In the genomic region with DNA sequence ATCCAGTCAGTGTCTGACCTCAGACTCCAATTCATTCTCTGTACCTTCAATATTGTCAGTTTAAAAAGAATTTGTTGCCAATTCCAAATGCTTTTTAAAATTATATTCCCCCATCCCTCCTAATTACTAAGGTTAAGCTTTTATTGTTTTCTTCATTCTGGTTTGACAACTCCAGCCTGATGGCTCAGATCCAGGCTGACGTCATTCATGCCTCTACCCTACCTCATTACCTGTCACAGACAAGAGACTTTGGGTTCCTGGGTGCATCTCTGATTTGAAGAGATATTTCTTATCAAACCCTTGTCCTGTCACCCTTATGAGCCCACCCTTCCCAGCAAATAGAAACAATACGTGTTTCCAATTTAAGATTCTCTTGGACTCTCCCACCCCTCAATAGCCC, we compare ENCODE assay signal across 18 cellular contexts.
"Had no signal": no experiment of that assay in that cellular context is flagged by ENCODE, and none has a peak within 500 bp of the region (broad histone marks: within the 10 kb centered on the region; RNA-seq: fewer than 3 reads in every experiment).

No MANE protein-coding gene starts in this region.

- H3K27me3 ChIP-seq: ovary, sigmoid colon, spleen, suprapubic skin, tibial artery, uterus had no signal

- H3K4me3 ChIP-seq: left ventricle myocardium inferior, lung, mucosa of descending colon, ovary, sigmoid colon, spleen, suprapubic skin, thoracic aorta, tibial artery, uterus had no signal

- H3K4me1 ChIP-seq: left ventricle myocardium inferior, sigmoid colon, suprapubic skin, tibial artery, uterus had no signal

- DNase-seq: islet precursor cell; left ventricle myocardium inferior; midbrain; naive thymus-derived CD4-positive, alpha-beta T cell; ovary; retina; right cardiac atrium; sigmoid colon; small intestine; spleen; stimulated activated CD4-positive, alpha-beta T cell treated with anti-CD3 and anti-CD28 coated beads, Interleukin-4, amount 100 ng/mL, for 24 hours; stimulated activated naive CD4-positive, alpha-beta T cell; tibial artery; uterus had no signal

- H3K9me3 ChIP-seq: mucosa of descending colon, ovary, sigmoid colon, suprapubic skin, thoracic aorta, uterus had no signal

- H3K36me3 ChIP-seq: left ventricle myocardium inferior, ovary, sigmoid colon, spleen, suprapubic skin, thoracic aorta, tibial artery, uterus had no signal

- FAIRE-seq: small intestine had no signal

- H3K27ac ChIP-seq: left ventricle myocardium inferior, ovary, sigmoid colon, spleen, suprapubic skin, thoracic aorta, tibial artery, uterus had no signal
